In the genomic region with DNA sequence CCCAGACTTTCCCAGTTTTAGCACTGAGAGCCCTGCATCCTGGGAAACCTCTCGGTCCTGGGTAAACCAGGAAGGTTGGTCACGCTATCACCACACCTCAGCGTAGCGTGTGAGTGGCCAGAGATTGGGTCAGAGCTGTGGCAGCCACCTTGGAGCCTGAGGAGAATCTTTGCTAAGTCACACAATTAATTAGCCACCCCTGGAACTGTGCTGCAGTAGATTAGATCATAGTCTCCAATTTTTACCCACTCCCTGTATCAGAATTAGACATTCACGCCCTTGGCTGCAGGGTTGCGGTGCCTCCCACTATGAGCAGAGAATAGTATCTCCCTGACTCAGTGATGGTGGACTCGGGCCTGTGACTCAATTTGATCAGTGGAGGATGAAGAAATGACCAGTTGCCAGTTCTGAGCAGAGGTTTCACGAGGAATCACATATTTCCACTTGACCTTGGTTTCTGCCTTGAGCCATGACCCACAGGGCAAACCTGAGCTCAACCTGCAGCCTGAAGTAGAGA, we compare ENCODE assay signal across 15 cellular contexts. TPM values are rescaled to one million over a fixed set of nuclear protein-coding genes. Genes with fewer than 3 reads are reported as not detected.
A peak's percentile ranks its signal among the peaks of the same experiment; 100 is the strongest.
DNase-seq lines count a peak whose midpoint lies in the region; ATAC-seq, FAIRE-seq and TF ChIP-seq lines count a peak whose summit lies in the region.
"Had no signal": no experiment of that assay in that cellular context is flagged by ENCODE, and none has a peak within 500 bp of the region (broad histone marks: within the 10 kb centered on the region; RNA-seq: fewer than 3 reads in every experiment).

No MANE protein-coding gene starts in this region.

- no TSS peak for BruUV-seq in HepG2 (replicated peaks; lab: Mats Ljungman, UMichigan)

- POLR2A ChIA-PET in HepG2 (lab: Yijun Ruan, JAX) = interaction anchor here (2.3 kb wide), 1 partner anchor 10 kb away, joined by 6 read pairs; no protein-coding TSS in a partner anchor

- H4K20me1 ChIP-seq in fibroblast of lung (ENCODE audit: control insufficient read depth, extremely low read depth, insufficient read depth, low read length) = no peaks in the 10 kb centered on the region
- H4K20me1 ChIP-seq in HepG2 (ENCODE audit: insufficient read depth, low read length) = no peaks in the 10 kb centered on the region

- H3K27me3 ChIP-seq in fibroblast of lung (ENCODE audit: control insufficient read depth, insufficient read depth, low read length) (peaks cover 21% of the 10 kb centered on the region), HepG2 (ENCODE audit: control insufficient read depth in 1 of 2, insufficient read depth in 2 of 2, low read length in 2 of 2) (peaks cover 3 to 51% of the 10 kb centered on the region in 2 experiments; a peak in 3 of 5 replicates)

- H3K36me3 ChIP-seq in fibroblast of lung (ENCODE audit: control insufficient read depth, insufficient read depth, low read length) = no peaks in the 10 kb centered on the region
- H3K36me3 ChIP-seq in HepG2 (replicated peaks in 1 of 2; ENCODE audit: control insufficient read depth in 1 of 2, insufficient read depth in 2 of 2, low read length in 2 of 2) = no peaks in the 10 kb centered on the region

- no peaks in the 10 kb centered on the region for H3K4me1 ChIP-seq in fibroblast of lung (ENCODE audit: control insufficient read depth, extremely low read depth, insufficient read depth, low read length)
- peaks cover 8% of the 10 kb centered on the region; the same call in 1 of the 2 replicates for H3K4me1 ChIP-seq in HepG2 (ENCODE audit: insufficient read depth, low read length)
- H3K4me1 ChIP-seq: psoas muscle had no signal

- H3K4me3 ChIP-seq in fibroblast of lung (replicated peaks in 1 of 4; ENCODE audit: control extremely low read depth in 1 of 4, insufficient read depth in 1 of 4, low read depth in 3 of 4, low read length in 4 of 4) (no peak overlapping the region), HepG2 (replicated peaks in 1 of 3; ENCODE audit: insufficient read depth in 1 of 3, low read depth in 2 of 3, low read length in 3 of 3) (no peak overlapping the region)
- H3K4me3 ChIP-seq: GM23338, psoas muscle had no signal

- intact Hi-C loops in posterior vena cava (cut with DNase I) (no loop called here), HepG2 (cut with micrococcal nuclease; ENCODE audit: unreplicated experiment) (no loop called here)

- H3K9ac ChIP-seq in fibroblast of lung (ENCODE audit: insufficient read depth, low read length) (no peak overlapping the region), HepG2 (ENCODE audit: insufficient read depth, low read depth, low read length) (no peak overlapping the region)

- TF ChIP-seq CTCF in fibroblast of lung (conservative IDR thresholded peaks at IDR 0.05 in 1 of 2, IDR thresholded peaks at IDR 0.05 in 1 of 2; ENCODE audit: low read depth in 1 of 2, low read length in 2 of 2) = no peak
- no peak for TF ChIP-seq CTCF in HepG2 (CRISPR knock-in tag; IDR thresholded peaks at IDR 0.05)

- ATAC-seq in HG02610 (IDR thresholded peaks at IDR 0.05; ENCODE audit: unreplicated experiment) = no peak
- no peak for ATAC-seq in HepG2
- ATAC-seq: GM23338 had no signal

- H3K27ac ChIP-seq in fibroblast of lung (ENCODE audit: insufficient read depth, low read length) (peak overlapping the region; percentile 61), HepG2 (ENCODE audit: extremely low read length, insufficient read depth, low read length) (no peak overlapping the region)
- H3K27ac ChIP-seq: psoas muscle, RWPE1 had no signal

- H3K9me3 ChIP-seq in fibroblast of lung (ENCODE audit: control insufficient read depth, insufficient read depth, low read depth, low read length) = no peaks in the 10 kb centered on the region
- H3K9me3 ChIP-seq in HepG2 (ENCODE audit: low read length) = no peaks in the 10 kb centered on the region
- H3K9me3 ChIP-seq: psoas muscle had no signal

- H2AFZ ChIP-seq in fibroblast of lung (ENCODE audit: low read length) (no peak overlapping the region), HepG2 (ENCODE audit: low read length) (no peak overlapping the region)

- in situ Hi-C loops in Caki2 (cut with HindIII; ENCODE audit: low pct_unique_long_range_greater_than_20kb, low sequenced_read_pairs) (no loop called here), HepG2 (cut with HindIII; ENCODE audit: extremely low pct_ligation_motif_present, low pct_unique_long_range_greater_than_20kb) (no loop called here)

- no peak for FAIRE-seq in HepG2 (lab: Jason Lieb, UNC)

- 49% methylated on average over 8 of the region's 8 CpGs for WGBS in HepG2 (ENCODE audit: low lambda C conversion rate)

- H3K79me2 ChIP-seq in fibroblast of lung (ENCODE audit: control insufficient read depth, insufficient read depth, low read length) (no peaks in the 10 kb centered on the region), HepG2 (ENCODE audit: insufficient read depth, low read length) (no peaks in the 10 kb centered on the region)

- CTCF ChIA-PET in HepG2 (lab: Yijun Ruan, JAX; ENCODE audit: low intra/inter-chr PET ratio, low total read pairs) = no interaction called here

- TF ChIP-seq EP300 in HepG2 (IDR thresholded peaks at IDR 0.05; ENCODE audit: low read depth in 2 of 2, low read length in 2 of 2) (no peak), HepG2 (CRISPR knock-in tag; IDR thresholded peaks at IDR 0.05; ENCODE audit: borderline replicate concordance) (no peak)

- H3K4me2 ChIP-seq in fibroblast of lung (ENCODE audit: extremely low read depth, insufficient read depth, low read length) (no peak overlapping the region), HepG2 (ENCODE audit: low read depth, low read length) (no peak overlapping the region)

- TF ChIP-seq RAD21 in HepG2 (CRISPR knock-in tag; IDR thresholded peaks at IDR 0.05) = no peak

- DNase-seq in Caki2 (ENCODE audit: low read depth) = peak; percentile 60
- DNase-seq in NCI-H226 = peak; percentile 73
- peak in 1 of 2 donors; percentile 90 for DNase-seq in fibroblast of lung (ENCODE audit: low read depth in 2 of 2)
- DNase-seq in posterior vena cava (ENCODE audit: low spot score) = peak; percentile 89
- no peak for DNase-seq in HepG2 (ENCODE audit: low spot score)
- DNase-seq in nucleus accumbens (lab: John Stamatoyannopoulos, UW) = no peak
- DNase-seq: Calu3; cerebellar nuclear complex; NCI-H1436 treated with DMSO at 0.1 percent for 48 hours; NCI-H524; stimulated activated CD4-positive, alpha-beta T cell treated with anti-CD3 and anti-CD28 coated beads, Interleukin-4, amount 100 ng/mL, for 24 hours had no signal

- TF ChIP-seq POLR2A in HepG2 (IDR thresholded peaks at IDR 0.05; ENCODE audit: insufficient read depth in 1 of 2, low read depth in 2 of 2, low read length in 2 of 2) = no peak

TF ChIP-seq in HepG2, 621 proteins besides CTCF, POLR2A, EP300 and RAD21:
- TF ChIP-seq SATB2 (CRISPR knock-in tag; IDR thresholded peaks at IDR 0.05) (no peak), ZNF484 (CRISPR knock-in tag; IDR thresholded peaks at IDR 0.05; ENCODE audit: borderline replicate concordance, low read depth) (no peak)

RNA-seq across cellular contexts. Expression of gene PTGIS, which starts 6.0 kb away (rescaled TPM):
- total RNA-seq in Caki2 (2014; rRNA removed; shearing (Covaris generic); ENCODE audit: low replicate concordance) = not detected in 2 replicates
- total RNA-seq in fibroblast of lung (41.5 and 79.1 TPM in 2 replicates), posterior vena cava (100 to 1,000 TPM; 359 to 447 TPM), HepG2 (2016; rRNA removed; fragmentation: Illumina TruSeq; extraction: Trizol) (not detected in 2 replicates)
- polyA plus RNA-seq in fibroblast of lung (6.8 and 33.1 TPM in 2 replicates), HepG2 (2011; rRNA removed) (not detected in 2 replicates)
- polyA plus RNA-seq in fibroblast of lung (2012) = 5.3 and 22.0 TPM in 2 replicates
- polyA minus RNA-seq in fibroblast of lung (ENCODE audit: low replicate concordance) = 24.8 and 159 TPM in 2 replicates
- total RNA-seq in HepG2 (2016; cell fraction: cytosol; rRNA removed; fragmentation: Illumina TruSeq; extraction: Trizol; ENCODE audit: low read depth) = not detected in 2 replicates
- not detected in 2 replicates for total RNA-seq in HepG2 (2016; cell fraction: insoluble cytoplasmic fraction; rRNA removed; fragmentation: Illumina TruSeq; extraction: Trizol)
- not detected in 2 replicates for total RNA-seq in HepG2 (2016; cell fraction: membrane; rRNA removed; fragmentation: Illumina TruSeq; extraction: Trizol)
- total RNA-seq in HepG2 (2016; cell fraction: nucleus; rRNA removed; fragmentation: Illumina TruSeq; extraction: Trizol) = not detected in 2 replicates
- polyA plus RNA-seq in HepG2 (2011; cell fraction: cytosol; rRNA removed) = not detected in 2 replicates
- not detected in 2 replicates for polyA plus RNA-seq in HepG2 (2011; cell fraction: nucleus; rRNA removed)
- polyA plus RNA-seq in HepG2 (2012) = not detected in 2 replicates
- polyA plus RNA-seq in HepG2 (2016; cell fraction: cytosol; fragmentation: Illumina TruSeq; extraction: Trizol; ENCODE audit: low read depth) = not detected in 2 replicates
- not detected in 2 replicates for polyA plus RNA-seq in HepG2 (2016; cell fraction: insoluble cytoplasmic fraction; fragmentation: Illumina TruSeq; extraction: Trizol; ENCODE audit: low read depth)
- polyA plus RNA-seq in HepG2 (2016; cell fraction: membrane; fragmentation: Illumina TruSeq; extraction: Trizol; ENCODE audit: low read depth) = not detected in 2 replicates
- not detected in 2 replicates for polyA plus RNA-seq in HepG2 (2016; cell fraction: nucleus; fragmentation: Illumina TruSeq; extraction: Trizol; ENCODE audit: insufficient read depth, low read depth)
- polyA minus RNA-seq in HepG2 (2011; rRNA and poly(A)+ RNA removed; ENCODE audit: low replicate concordance) = not detected in 2 replicates
- not detected in 2 replicates for polyA minus RNA-seq in HepG2 (2011; cell fraction: cytosol; rRNA and poly(A)+ RNA removed)
- polyA minus RNA-seq in HepG2 (2011; cell fraction: nucleus; rRNA and poly(A)+ RNA removed) = not detected in 2 replicates

Comparison
In these comparisons a context has a peak if more than half of its experiments do, and no peak if none do; other contexts are left out.
1. DNase-seq: peak in Caki2 (single experiment), NCI-H226 (single experiment) and posterior vena cava (single experiment); none in HepG2 (single experiment) and nucleus accumbens (0 of 56).
2. RNA of gene PTGIS, which starts 6.0 kb away (total RNA-seq): 359 to 447 TPM in posterior vena cava and 41.5 to 79.1 TPM in fibroblast of lung; not detected in Caki2 and not detected in HepG2; every median in the first group is over 10 times any median in the second.